In the genomic region with DNA sequence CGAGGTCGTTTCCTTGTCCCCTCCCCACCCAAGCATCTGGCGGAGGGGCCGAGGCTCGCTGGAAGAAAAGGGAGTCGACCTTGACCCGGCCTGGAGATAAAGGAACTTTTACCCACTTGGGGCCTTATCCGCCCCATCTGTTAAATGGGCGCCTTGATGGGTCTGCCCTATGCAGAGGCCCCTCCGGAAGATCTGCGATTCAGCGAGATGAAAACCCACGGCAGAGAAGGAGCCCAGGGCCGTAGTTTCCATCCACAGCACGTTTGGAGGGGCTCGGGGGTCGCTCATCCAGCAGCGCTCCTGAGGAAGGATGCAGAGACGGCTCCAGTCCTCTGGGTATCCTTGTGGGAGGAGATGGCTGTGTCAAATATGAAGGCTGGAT, we compare ENCODE assay signal across 10 cellular contexts. TPM values are rescaled to one million over a fixed set of nuclear protein-coding genes. Genes with fewer than 3 reads are reported as not detected.
DNase-seq lines count a peak whose midpoint lies in the region; ATAC-seq, FAIRE-seq and TF ChIP-seq lines count a peak whose summit lies in the region.
"Had no signal": no experiment of that assay in that cellular context is flagged by ENCODE, and none has a peak within 500 bp of the region (broad histone marks: within the 10 kb centered on the region; RNA-seq: fewer than 3 reads in every experiment).

No MANE protein-coding gene starts in this region.

- intact Hi-C loops in esophagus squamous epithelium (cut with DNase I): no loop called here

- H3K4me1 Mint-ChIP-seq in H9 (peaks cover 17 to 27% of the 10 kb centered on the region in 2 experiments), progenitor cell of endocrine pancreas (ENCODE audit: low read depth) (peaks cover 11% of the 10 kb centered on the region)

- no peak overlapping the region for H3K9ac ChIP-seq in H9 (ENCODE audit: extremely low read depth, insufficient read length, low read length)

- peaks cover 49% of the 10 kb centered on the region for H3K27me3 Mint-ChIP-seq in H9 (ENCODE audit: low read depth)
- peaks cover 28% of the 10 kb centered on the region for H3K27me3 Mint-ChIP-seq in progenitor cell of endocrine pancreas

- TF ChIP-seq CTCF in H9 (conservative IDR thresholded peaks at IDR 0.05) (no peak), Peyer's patch (IDR thresholded peaks at IDR 0.05) (no peak), esophagus squamous epithelium (IDR thresholded peaks at IDR 0.05) (no peak), progenitor cell of endocrine pancreas (IDR thresholded peaks at IDR 0.05; ENCODE audit: unreplicated experiment) (no peak), omental fat pad (IDR thresholded peaks at IDR 0.05) (no peak)

- no CpG with 5 or more reads among the region's 19 CpGs for WGBS in H9 (ENCODE audit: extremely low coverage, insufficient read length, low lambda C conversion rate)
- WGBS in esophagus squamous epithelium, 2 donors: 55 to 74% methylated on average over 4 to 8 of the region's 19 CpGs

- no peak overlapping the region for H4K8ac ChIP-seq in H9 (replicated peaks; ENCODE audit: insufficient read length, low read depth, low read length)

- H3K27ac ChIP-seq in H9 (ENCODE audit: insufficient read length, low read depth, low read length): no peak overlapping the region
- peak overlapping the region in 2 of 4 donors; percentile 36 to 84 for H3K27ac ChIP-seq in Peyer's patch
- no peak overlapping the region for H3K27ac ChIP-seq in esophagus squamous epithelium
- H3K27ac ChIP-seq: psoas muscle had no signal

- 0 out of 2 replicates have a peak, but pooled peaks cover 2% of the 10 kb centered on the region for H3K4me1 ChIP-seq in H9 (ENCODE audit: insufficient read depth, low read length)
- H3K4me1 ChIP-seq in Peyer's patch: peaks cover 0 to 23% (median 5%) of the 10 kb centered on the region in 4 donors
- H3K4me1 ChIP-seq in esophagus squamous epithelium: peaks cover 7 to 21% (median 8%) of the 10 kb centered on the region in 3 donors
- H3K4me1 ChIP-seq: psoas muscle had no signal

- no peak overlapping the region for H4K5ac ChIP-seq in H9 (ENCODE audit: insufficient read length, low read depth, low read length)

- H3K4me3 ChIP-seq in Peyer's patch (peak overlapping the region; percentile 43 to 76 (median 54)), esophagus squamous epithelium (peak overlapping the region; percentile 22 to 65 (median 34))
- H3K4me3 ChIP-seq: psoas muscle had no signal

- no peak overlapping the region for H2BK15ac ChIP-seq in H9 (ENCODE audit: low read depth, low read length)

- no peak overlapping the region for H2BK120ac ChIP-seq in H9 (ENCODE audit: low read depth, low read length, poor library complexity, severe bottlenecking)

- no peak for ATAC-seq in omental fat pad (ENCODE audit: low FRiP score)

- H3K9me3 ChIP-seq in H9 (ENCODE audit: control insufficient read depth, low read depth, low read length) (no peaks in the 10 kb centered on the region), Peyer's patch (no peaks in the 10 kb centered on the region), esophagus squamous epithelium (no peaks in the 10 kb centered on the region)
- H3K9me3 ChIP-seq: psoas muscle had no signal

- no peak overlapping the region for H2BK5ac ChIP-seq in H9 (ENCODE audit: insufficient read length, low read length)

- no peak overlapping the region for H3K56ac ChIP-seq in H9 (ENCODE audit: insufficient read length, low read depth, low read length)

- no peak overlapping the region for H2BK12ac ChIP-seq in H9 (ENCODE audit: insufficient read length, low read depth, low read length)

- H3K79me1 ChIP-seq in H9 (ENCODE audit: insufficient read depth, low read depth, low read length, poor library complexity, severe bottlenecking): no peaks in the 10 kb centered on the region

- H3K27ac Mint-ChIP-seq in H9: no peak overlapping the region
- H3K27ac Mint-ChIP-seq in progenitor cell of endocrine pancreas: no peak overlapping the region

- H3K36me3 ChIP-seq in Peyer's patch (no peaks in the 10 kb centered on the region), esophagus squamous epithelium (no peaks in the 10 kb centered on the region)

- H3K27me3 ChIP-seq in H9 (ENCODE audit: insufficient read depth, low read length) (no peaks in the 10 kb centered on the region; the same call in 1 of the 2 replicates), Peyer's patch (no peaks in the 10 kb centered on the region), esophagus squamous epithelium (peaks cover 0 to 59% (median 0%) of the 10 kb centered on the region in 4 donors)

- H2AK5ac ChIP-seq in H9 (ENCODE audit: insufficient read length, low read length): no peak overlapping the region

- H3K23ac ChIP-seq in H9 (ENCODE audit: insufficient read length, low read depth, low read length): no peak overlapping the region

- DNase-seq in H9 (no peak), Peyer's patch (no peak), esophagus squamous epithelium (lab: John Stamatoyannopoulos, UW) (no peak), progenitor cell of endocrine pancreas (ENCODE audit: low spot score, unreplicated experiment) (no peak), omental fat pad (ENCODE audit: low spot score) (no peak), frontal cortex (ENCODE audit: low spot score in 2 of 2) (no peak), NOMO-1 (lab: John Stamatoyannopoulos, UW; ENCODE audit: unreplicated experiment in 2 of 2) (no peak)
- no peak for DNase-seq in activated CD8-positive, alpha-beta memory T cell treated with anti-CD3 and anti-CD28 coated beads, Interleukin-2, amount 50 U/mL, for 48 hours
- DNase-seq: immature natural killer cell, psoas muscle had no signal

- H3K36me3 Mint-ChIP-seq in H9 (ENCODE audit: insufficient read depth in 1 of 3, low read depth in 3 of 3): no peaks in the 10 kb centered on the region; a peak in 1 of 7 replicates
- H3K36me3 Mint-ChIP-seq in progenitor cell of endocrine pancreas (ENCODE audit: insufficient read depth): no peaks in the 10 kb centered on the region

- H3K4me2 ChIP-seq in H9 (ENCODE audit: insufficient read depth, insufficient read length, low read length): peak overlapping the region; percentile 42

- H3T11ph ChIP-seq in H9 (ENCODE audit: low read length): no peak overlapping the region

- no peaks in the 10 kb centered on the region for H4K20me1 ChIP-seq in H9 (ENCODE audit: control insufficient read depth, insufficient read depth, insufficient read length)

- H2AFZ ChIP-seq in H9 (ENCODE audit: low read length): no peak overlapping the region

- H3K23me2 ChIP-seq in H9 (ENCODE audit: insufficient read length, low read depth, low read length, poor library complexity, severe bottlenecking): peaks cover 7% of the 10 kb centered on the region

- no peak for FAIRE-seq in frontal cortex (lab: Jason Lieb, UNC)

- H3K4ac ChIP-seq in H9 (ENCODE audit: low read depth, low read length): no peak overlapping the region

- H3K14ac ChIP-seq in H9 (ENCODE audit: insufficient read depth, low read length): no peak overlapping the region

- no peak overlapping the region for H3K18ac ChIP-seq in H9 (ENCODE audit: insufficient read length, low read depth, low read length)

- TF ChIP-seq POLR2A in Peyer's patch (IDR thresholded peaks at IDR 0.05) (no peak), esophagus squamous epithelium (IDR thresholded peaks at IDR 0.05) (no peak)

- no peak overlapping the region for H2BK20ac ChIP-seq in H9 (ENCODE audit: low read depth, low read length, poor library complexity, severe bottlenecking)

- no peaks in the 10 kb centered on the region for H3K79me2 ChIP-seq in H9 (ENCODE audit: insufficient read depth, low read length)

- H4K91ac ChIP-seq in H9 (ENCODE audit: insufficient read length, low read depth, low read length): no peak overlapping the region

- H3K9me3 Mint-ChIP-seq in H9 (no peaks in the 10 kb centered on the region), progenitor cell of endocrine pancreas (ENCODE audit: low read depth) (no peaks in the 10 kb centered on the region)

- H3K4me3 Mint-ChIP-seq in H9: peak overlapping the region; percentile 59 to 81
- H3K4me3 Mint-ChIP-seq in progenitor cell of endocrine pancreas (ENCODE audit: low read depth): peak overlapping the region; percentile 60

RNA-seq across cellular contexts. Expression of a gene that starts 0.5 kb away (rescaled TPM):
- 0.33 and 0.35 TPM in 2 replicates for total RNA-seq in H9 (2021)
- 1 to 10 TPM; 1.6 to 9.5 (median 4.2) TPM for total RNA-seq in Peyer's patch
- under 1 TPM in 2 of 4 donors, not detected in 2; 0.12 to 0.19 TPM for total RNA-seq in esophagus squamous epithelium
- total RNA-seq in progenitor cell of endocrine pancreas: 1.3 and 1.7 TPM in 2 replicates
- under 1 TPM in 1 of 4 donors, not detected in 3; 0.16 TPM for total RNA-seq in omental fat pad
- under 0.01 TPM for total RNA-seq in frontal cortex
- total RNA-seq: psoas muscle had no signal

RNA-seq across cellular contexts. Expression of a gene that starts 53.8 kb away (rescaled TPM):
- 13.0 TPM in 2 replicates for total RNA-seq in H9 (2021)
- total RNA-seq in Peyer's patch: 10 to 100 TPM in 2 of 4 donors, 1 to 10 TPM in 2; 5.4 to 15.7 (median 9.3) TPM
- 10 to 100 TPM; 14.4 to 24.1 (median 18.6) TPM for total RNA-seq in esophagus squamous epithelium
- 31.0 and 32.5 TPM in 2 replicates for total RNA-seq in progenitor cell of endocrine pancreas
- total RNA-seq in omental fat pad: 10 to 100 TPM in 1 of 4 donors, 1 to 10 TPM in 3; 2.9 to 10.1 (median 4.1) TPM
- total RNA-seq in frontal cortex: 16.3 TPM
